16 cellular contexts compared by ENCODE assay signal in the genomic region with DNA sequence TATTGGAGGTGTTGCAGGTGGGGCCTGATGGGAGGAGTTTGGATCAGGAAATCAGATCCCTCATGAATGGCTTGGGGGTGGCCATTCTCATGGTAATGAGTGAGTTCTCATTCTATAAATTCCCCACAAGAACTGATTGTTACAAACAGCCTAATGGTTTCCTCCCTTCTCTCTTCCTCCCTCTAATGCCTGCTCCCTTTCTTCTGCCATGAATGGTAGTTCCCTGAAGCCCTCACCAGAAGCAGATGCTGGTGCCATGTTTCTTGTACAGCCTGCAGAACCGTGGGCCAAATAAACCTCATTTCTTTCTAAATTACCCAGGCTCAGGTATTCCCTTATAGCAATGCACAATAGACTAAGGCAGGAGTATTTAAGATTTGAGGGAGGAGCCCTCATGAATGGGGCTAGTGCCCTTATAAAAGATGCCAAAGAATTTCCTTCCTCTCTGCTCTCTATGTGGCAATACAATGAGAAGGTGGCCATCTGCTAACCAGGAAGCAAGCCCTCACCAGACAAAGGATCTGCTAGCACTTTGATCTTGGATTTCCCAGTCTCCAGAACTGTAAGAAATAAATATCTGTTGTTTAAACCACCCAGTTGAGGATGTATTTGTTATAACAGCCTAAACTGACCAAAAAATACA.
A peak's percentile ranks its signal among the peaks of the same experiment; 100 is the strongest.
DNase-seq lines count a peak whose midpoint lies in the region; TF ChIP-seq lines count a peak whose summit lies in the region.
"Had no signal": no experiment of that assay in that cellular context is flagged by ENCODE, and none has a peak within 500 bp of the region (broad histone marks: within the 10 kb centered on the region; RNA-seq: fewer than 3 reads in every experiment).

No MANE protein-coding gene starts in this region.

- no peaks in the 10 kb centered on the region for H3K9me3 ChIP-seq in HUES48 (ENCODE audit: control insufficient read depth, insufficient read depth, low read length)
- H3K9me3 ChIP-seq in iPS-18c (ENCODE audit: control insufficient read depth, insufficient read depth, low read length), result no peaks in the 10 kb centered on the region
- H3K9me3 ChIP-seq in tibial nerve, result no peaks in the 10 kb centered on the region
- H3K9me3 ChIP-seq: Peyer's patch, SJSA1, tibial artery had no signal

- no peaks in the 10 kb centered on the region for H3K9me3 Mint-ChIP-seq in activated naive CD8-positive, alpha-beta T cell (ENCODE audit: low read depth)

- H3K27ac Mint-ChIP-seq in activated naive CD8-positive, alpha-beta T cell, result peak overlapping the region; percentile 90

- DNase-seq in ELF-1 (ENCODE audit: low read depth, low spot score) (peak; percentile 22), NCI-H1092 (lab: John Stamatoyannopoulos, UW) (no peak), mesenteric fat pad (ENCODE audit: low spot score) (no peak), tibial nerve (ENCODE audit: low spot score in 2 of 2) (no peak)
- DNase-seq: activated effector memory CD4-positive, alpha-beta T cell treated with Interleukin-2 at 50 U/mL for 16 hours; amygdala; central memory CD4-positive, alpha-beta T cell; NCI-H146; NCI-H2227 treated with DMSO at 0.1 percent for 48 hours; Peyer's patch; stimulated activated CD8-positive, alpha-beta memory T cell treated with anti-CD3 and anti-CD28 coated beads, Interleukin-4, amount 100 ng/mL, for 48 hours; tibial artery had no signal

- no peak overlapping the region for H3K4me3 Mint-ChIP-seq in activated naive CD8-positive, alpha-beta T cell

- H3K27ac ChIP-seq in HUES48 (ENCODE audit: low read depth, low read length) (peak overlapping the region; percentile 62), tibial nerve (no peak overlapping the region)
- H3K27ac ChIP-seq: Peyer's patch, SJSA1, tibial artery had no signal

- H3K4me1 ChIP-seq in HUES48 (ENCODE audit: control insufficient read depth, insufficient read depth, low read length) (peaks cover 17% of the 10 kb centered on the region), tibial nerve (peaks cover 0 to 3% (median 0%) of the 10 kb centered on the region in 4 donors)
- H3K4me1 ChIP-seq: Peyer's patch, SJSA1, tibial artery had no signal

- H3K4me1 Mint-ChIP-seq in activated naive CD8-positive, alpha-beta T cell (ENCODE audit: low read depth), result peaks cover 38% of the 10 kb centered on the region

- no peaks in the 10 kb centered on the region for H3K36me3 ChIP-seq in HUES48 (ENCODE audit: control insufficient read depth, insufficient read depth, low read length)
- peaks cover 0 to 5% (median 0%) of the 10 kb centered on the region in 3 donors for H3K36me3 ChIP-seq in tibial nerve
- H3K36me3 ChIP-seq: Peyer's patch, SJSA1, tibial artery had no signal

- peaks cover 6% of the 10 kb centered on the region for H3K36me3 Mint-ChIP-seq in activated naive CD8-positive, alpha-beta T cell

- no peak for TF ChIP-seq CTCF in tibial nerve (IDR thresholded peaks at IDR 0.05)

- H3K4me3 ChIP-seq in HUES48 (ENCODE audit: low read depth, low read length) (no peak overlapping the region), iPS-18c (ENCODE audit: insufficient read depth, low read depth, low read length) (peak overlapping the region; percentile 10; the same call in 1 of the 2 replicates), tibial nerve (no peak overlapping the region)
- H3K4me3 ChIP-seq: Peyer's patch, SJSA1, tibial artery had no signal

- no peak for TF ChIP-seq POLR2A in tibial nerve (IDR thresholded peaks at IDR 0.05)

- no peak for TF ChIP-seq EP300 in tibial nerve (IDR thresholded peaks at IDR 0.05)

- no peaks in the 10 kb centered on the region for H3K27me3 Mint-ChIP-seq in activated naive CD8-positive, alpha-beta T cell

- H3K9ac ChIP-seq in HUES48 (ENCODE audit: low read depth, low read length), result peak overlapping the region; percentile 38; the same call in 1 of the 2 replicates

- H3K27me3 ChIP-seq in HUES48 (ENCODE audit: control insufficient read depth, insufficient read depth, low read length) (no peaks in the 10 kb centered on the region), tibial nerve (no peaks in the 10 kb centered on the region)
- H3K27me3 ChIP-seq: Peyer's patch, SJSA1, tibial artery had no signal

- WGBS in tibial nerve, 2 donors, result 81 to 88% methylated on average over 1 of the region's 1 CpG
